In genomic region chr14:54102530-54102929, GRCh38 we compare ENCODE assay signal across 28 cellular contexts.
"Had no signal": no experiment of that assay in that cellular context is flagged by ENCODE, and none has a peak within 500 bp of the region (broad histone marks: within the 10 kb centered on the region; RNA-seq: fewer than 3 reads in every experiment).

No MANE protein-coding gene starts in this region.

- H3K36me3 Mint-ChIP-seq: mesothelial cell of epicardium, naive B cell had no signal

- H3K27ac ChIP-seq: colonic mucosa, epithelial cell of prostate, esophagus squamous epithelium, gastrocnemius medialis, left lung, lower lobe of right lung had no signal

- H3K4me3 ChIP-seq: colonic mucosa, esophagus squamous epithelium, gastrocnemius medialis, heart right ventricle, left lung, lower lobe of right lung, mucosa of descending colon had no signal

- H3K9me3 ChIP-seq: colonic mucosa, esophagus squamous epithelium, gastrocnemius medialis, heart right ventricle, left lung, lower lobe of right lung, mucosa of descending colon had no signal

- H3K4me1 ChIP-seq: colonic mucosa, gastrocnemius medialis, left lung had no signal

- H3K27me3 ChIP-seq: colonic mucosa, esophagus squamous epithelium, gastrocnemius medialis, heart right ventricle, left lung had no signal

- ATAC-seq: effector memory CD8-positive, alpha-beta T cell; esophagus mucosa; gastrocnemius medialis; heart right ventricle; left cardiac atrium; left lung; left ventricle myocardium superior; lower lobe of right lung; mucosa of descending colon had no signal

- H3K4me3 Mint-ChIP-seq: dendritic cell treated with granulocyte-macrophage colony-stimulating factor and Interleukin-4, amounts not matched to agents 40 ng/mL and 50 ng/mL, for 4 days; effector memory CD8-positive, alpha-beta T cell; endodermal cell; mesothelial cell of epicardium had no signal

- H3K27me3 Mint-ChIP-seq: dendritic cell treated with granulocyte-macrophage colony-stimulating factor and Interleukin-4, amounts not matched to agents 40 ng/mL and 50 ng/mL, for 4 days; effector memory CD8-positive, alpha-beta T cell had no signal

- DNase-seq: colonic mucosa; cortex of kidney; effector CD8-positive, alpha-beta T cell; effector memory CD8-positive, alpha-beta T cell; endodermal cell; erythroblast; esophagus squamous epithelium; foreskin fibroblast; foreskin melanocyte; gastrocnemius medialis; glutamatergic neuron; head of caudate nucleus; heart right ventricle; hippocampal formation; left cardiac atrium; left lung; left ventricle myocardium superior; lower lobe of right lung; mesenchymal stem cell; mucosa of descending colon; naive B cell had no signal

- H3K36me3 ChIP-seq: colonic mucosa, esophagus squamous epithelium, gastrocnemius medialis, heart right ventricle, left lung, lower lobe of right lung had no signal

- H3K27ac Mint-ChIP-seq: dendritic cell treated with granulocyte-macrophage colony-stimulating factor and Interleukin-4, amounts not matched to agents 40 ng/mL and 50 ng/mL, for 4 days; effector memory CD8-positive, alpha-beta T cell; endodermal cell; mesothelial cell of epicardium; naive B cell had no signal

- FAIRE-seq: endometrium, islet of Langerhans, keratinocyte had no signal

- H3K4me1 Mint-ChIP-seq: endodermal cell, naive B cell had no signal

- H3K9me3 Mint-ChIP-seq: dendritic cell treated with granulocyte-macrophage colony-stimulating factor and Interleukin-4, amounts not matched to agents 40 ng/mL and 50 ng/mL, for 4 days; endodermal cell; naive B cell had no signal
